In the genomic region with DNA sequence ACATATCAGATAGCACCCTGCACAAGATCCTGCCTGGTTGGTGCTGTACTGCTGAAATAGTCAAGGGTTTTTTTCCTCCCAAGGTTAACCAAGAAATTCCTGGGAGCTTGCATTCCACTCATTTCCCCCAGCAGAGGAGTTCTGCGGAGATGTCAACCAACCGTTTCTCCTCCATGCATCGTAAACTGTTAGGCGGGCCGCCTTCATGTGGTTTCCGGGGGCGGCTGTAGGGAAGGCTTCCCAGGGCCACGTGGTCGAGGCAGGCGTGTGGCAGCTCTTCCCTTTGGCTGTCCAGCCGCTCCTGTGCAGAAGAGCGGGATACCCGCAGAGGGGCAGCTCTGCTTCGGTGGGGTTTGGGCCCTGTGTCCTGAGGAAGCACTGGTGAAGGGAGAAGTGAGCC, we compare ENCODE assay signal across 19 cellular contexts.
DNase-seq lines count a peak whose midpoint lies in the region; ATAC-seq and TF ChIP-seq lines count a peak whose summit lies in the region.
"Had no signal": no experiment of that assay in that cellular context is flagged by ENCODE, and none has a peak within 500 bp of the region (broad histone marks: within the 10 kb centered on the region; RNA-seq: fewer than 3 reads in every experiment).

No MANE protein-coding gene starts in this region.

- no peaks in the 10 kb centered on the region for H3K27me3 Mint-ChIP-seq in activated CD8-positive, alpha-beta T cell treated with anti-CD3 and anti-CD28 coated beads for 36 hours
- H3K27me3 Mint-ChIP-seq: CD4-positive, alpha-beta T cell; stimulated activated memory B cell treated with anti-CD40 and anti-IgM and Interleukin-4, amounts not matched to agents 10 μg/mL and 1 μg/mL and 100 μg/mL, for 72 hours had no signal

- no CpG with 5 or more reads among the region's 14 CpGs for WGBS in trophoblast cell (ENCODE audit: extremely low coverage, insufficient coverage, insufficient read length)

- H2BK5ac ChIP-seq in trophoblast cell (ENCODE audit: low read depth, low read length, poor library complexity): no peak overlapping the region

- no peak overlapping the region for H2AK5ac ChIP-seq in trophoblast cell (ENCODE audit: low read length)

- peaks cover 0 to 6% (median 0%) of the 10 kb centered on the region in 11 experiments; a peak in 2 of 22 replicates for H3K36me3 ChIP-seq in BLaER1 treated with 17β-estradiol and CSF1 and Interleukin-3, amounts not matched to agents 10 nM and 100 nM
- peaks cover 5 to 17% of the 10 kb centered on the region in 2 experiments; a peak in 2 of 3 replicates for H3K36me3 ChIP-seq in HEK293 (ENCODE audit: control insufficient read depth in 2 of 2, insufficient read depth in 1 of 2, low read length in 2 of 2)
- H3K36me3 ChIP-seq in trophoblast cell (ENCODE audit: control insufficient read depth in 1 of 2, insufficient read depth in 2 of 2, low read length in 2 of 2): peaks cover 0 to 3% of the 10 kb centered on the region in 2 experiments

- no peak overlapping the region for H4K12ac ChIP-seq in trophoblast cell (ENCODE audit: low read depth, low read length)

- peaks cover 16% of the 10 kb centered on the region for H3K36me3 Mint-ChIP-seq in activated CD8-positive, alpha-beta T cell treated with anti-CD3 and anti-CD28 coated beads for 36 hours (ENCODE audit: low read depth)

- POLR2A ChIA-PET in HEK293 (lab: Yijun Ruan, JAX): no interaction called here
- POLR2A ChIA-PET in activated CD8-positive, alpha-beta T cell treated with anti-CD3 and anti-CD28 coated beads for 36 hours (lab: Charles Lee): no interaction called here

- peaks cover 0 to 23% (median 0%) of the 10 kb centered on the region in 11 experiments; a peak in 5 of 22 replicates for H3K27me3 ChIP-seq in BLaER1 treated with 17β-estradiol and CSF1 and Interleukin-3, amounts not matched to agents 10 nM and 100 nM
- no peaks in the 10 kb centered on the region for H3K27me3 ChIP-seq in trophoblast cell (ENCODE audit: insufficient read depth, low read length)
- H3K27me3 ChIP-seq: dorsolateral prefrontal cortex, esophagus muscularis mucosa, hepatocyte, left lung, upper lobe of left lung had no signal

- no peaks in the 10 kb centered on the region for H3K79me1 ChIP-seq in trophoblast cell (ENCODE audit: low read length)

- peak; percentile 25 for DNase-seq in activated CD8-positive, alpha-beta T cell treated with anti-CD3 and anti-CD28 coated beads for 36 hours
- peak; percentile 94 for DNase-seq in left kidney (ENCODE audit: low read depth, low spot score)
- no peak for DNase-seq in amniotic stem cell (lab: John Stamatoyannopoulos, UW)
- DNase-seq in trophoblast cell: no peak
- DNase-seq: activated CD4-positive, CD25-positive, alpha-beta regulatory T cell; activated gamma-delta T cell; CD4-positive, alpha-beta T cell; dorsolateral prefrontal cortex; NCI-H1694 treated with DMSO at 0.1 percent for 48 hours; NCI-H345; upper lobe of left lung had no signal

- no peaks in the 10 kb centered on the region for H3K79me2 ChIP-seq in trophoblast cell (ENCODE audit: control insufficient read depth, insufficient read depth, low read length, poor library complexity)
- H3K79me2 ChIP-seq: hepatocyte had no signal

- no peak overlapping the region for H3K4ac ChIP-seq in trophoblast cell (ENCODE audit: low read depth, low read length)

- H3K4me1 Mint-ChIP-seq in activated CD8-positive, alpha-beta T cell treated with anti-CD3 and anti-CD28 coated beads for 36 hours (ENCODE audit: low read depth): peaks cover 12% of the 10 kb centered on the region

- H3K4me2 ChIP-seq in BLaER1 treated with 17β-estradiol and CSF1 and Interleukin-3, amounts not matched to agents 10 nM and 100 nM: peak overlapping the region; percentile 47 to 88 (median 80)
- H3K4me2 ChIP-seq in trophoblast cell (ENCODE audit: low read length): no peak overlapping the region
- H3K4me2 ChIP-seq: hepatocyte had no signal

- H4K20me1 ChIP-seq in BLaER1 treated with 17β-estradiol and CSF1 and Interleukin-3, amounts not matched to agents 10 nM and 100 nM: peaks cover 0 to 27% (median 0%) of the 10 kb centered on the region in 11 experiments; a peak in 6 of 22 replicates

- ATAC-seq in activated CD8-positive, alpha-beta T cell treated with anti-CD3 and anti-CD28 coated beads for 36 hours: no peak
- ATAC-seq in HG03354 (IDR thresholded peaks at IDR 0.05; ENCODE audit: poor library complexity, severe bottlenecking, unreplicated experiment) (no peak), HG02588 (IDR thresholded peaks at IDR 0.05; ENCODE audit: unreplicated experiment) (no peak)
- ATAC-seq: left lung; stimulated activated memory B cell treated with anti-CD40 and anti-IgM and Interleukin-4, amounts not matched to agents 10 μg/mL and 1 μg/mL and 100 μg/mL, for 72 hours had no signal

- H2BK120ac ChIP-seq in trophoblast cell (ENCODE audit: insufficient read depth, low read length, poor library complexity): no peak overlapping the region

- H3K23ac ChIP-seq in trophoblast cell (ENCODE audit: low read length): no peak overlapping the region

- H4K8ac ChIP-seq in trophoblast cell (ENCODE audit: low read depth, low read length): no peak overlapping the region

- H3K4me3 Mint-ChIP-seq in activated CD8-positive, alpha-beta T cell treated with anti-CD3 and anti-CD28 coated beads for 36 hours: no peak overlapping the region
- H3K4me3 Mint-ChIP-seq: CD4-positive, alpha-beta T cell; stimulated activated memory B cell treated with anti-CD40 and anti-IgM and Interleukin-4, amounts not matched to agents 10 μg/mL and 1 μg/mL and 100 μg/mL, for 72 hours had no signal

- no peak overlapping the region for H2BK12ac ChIP-seq in trophoblast cell (ENCODE audit: low read length)

- H3K27ac Mint-ChIP-seq in activated CD8-positive, alpha-beta T cell treated with anti-CD3 and anti-CD28 coated beads for 36 hours: no peak overlapping the region
- H3K27ac Mint-ChIP-seq: CD4-positive, alpha-beta T cell; stimulated activated memory B cell treated with anti-CD40 and anti-IgM and Interleukin-4, amounts not matched to agents 10 μg/mL and 1 μg/mL and 100 μg/mL, for 72 hours had no signal

- TF ChIP-seq CTCF in HEK293 (tag by site-specific recombination; IDR thresholded peaks at IDR 0.05): no peak
- no peak for TF ChIP-seq CTCF in activated CD8-positive, alpha-beta T cell treated with anti-CD3 and anti-CD28 coated beads for 36 hours (IDR thresholded peaks at IDR 0.05)

- no peak overlapping the region for H3K4me3 ChIP-seq in BLaER1 treated with 17β-estradiol and CSF1 and Interleukin-3, amounts not matched to agents 10 nM and 100 nM
- H3K4me3 ChIP-seq in HEK293 (ENCODE audit: low read depth, low read length): no peak overlapping the region
- no peak overlapping the region for H3K4me3 ChIP-seq in trophoblast cell (ENCODE audit: low read depth, low read length)
- H3K4me3 ChIP-seq: dorsolateral prefrontal cortex, esophagus muscularis mucosa, hepatocyte, left lung, upper lobe of left lung had no signal

- peaks cover 2% of the 10 kb centered on the region for H3K9me3 Mint-ChIP-seq in activated CD8-positive, alpha-beta T cell treated with anti-CD3 and anti-CD28 coated beads for 36 hours
- H3K9me3 Mint-ChIP-seq: CD4-positive, alpha-beta T cell had no signal

- 0 out of 22 replicates have a peak overlapping the region, but pooled peaks of 1 of the 11 experiments have one; percentile 2 for H3K9ac ChIP-seq in BLaER1 treated with 17β-estradiol and CSF1 and Interleukin-3, amounts not matched to agents 10 nM and 100 nM
- no peak overlapping the region for H3K9ac ChIP-seq in trophoblast cell (ENCODE audit: low read length)

- H3K14ac ChIP-seq in trophoblast cell (ENCODE audit: low read length): no peak overlapping the region

- no peak overlapping the region for H2AFZ ChIP-seq in trophoblast cell (ENCODE audit: insufficient read depth, low read length, poor library complexity)
- H2AFZ ChIP-seq: hepatocyte had no signal

- H3K9me3 ChIP-seq in BLaER1 treated with 17β-estradiol and CSF1 and Interleukin-3, amounts not matched to agents 10 nM and 100 nM (replicated peaks in 1 of 11): peaks cover 8 to 25% (median 9%) of the 10 kb centered on the region in 11 experiments
- H3K9me3 ChIP-seq in HEK293 (ENCODE audit: control insufficient read depth, insufficient read depth, low read depth, low read length) (no peaks in the 10 kb centered on the region), trophoblast cell (ENCODE audit: insufficient read depth, low read depth, low read length) (peaks cover 12% of the 10 kb centered on the region)
- H3K9me3 ChIP-seq: esophagus muscularis mucosa, left lung, upper lobe of left lung had no signal

- intact Hi-C loops in activated CD8-positive, alpha-beta T cell treated with anti-CD3 and anti-CD28 coated beads for 36 hours (cut with micrococcal nuclease): no loop called here

- H3K4me1 ChIP-seq in BLaER1 treated with 17β-estradiol and CSF1 and Interleukin-3, amounts not matched to agents 10 nM and 100 nM: peaks cover 26 to 56% (median 51%) of the 10 kb centered on the region in 10 experiments
- H3K4me1 ChIP-seq in HEK293 (ENCODE audit: control insufficient read depth, insufficient read depth, low read length): no peaks in the 10 kb centered on the region
- no peaks in the 10 kb centered on the region for H3K4me1 ChIP-seq in trophoblast cell (ENCODE audit: control insufficient read depth in 1 of 2, insufficient read depth in 2 of 2, low read length in 2 of 2)
- H3K4me1 ChIP-seq: esophagus muscularis mucosa, left lung had no signal

- CTCF ChIA-PET in HEK293 (lab: Yijun Ruan, JAX): interaction anchor here (0.6 to 1.5 kb wide), 3 partner anchors 62 to 230 kb away, joined by 3 to 5 read pairs (median 4); no protein-coding TSS in a partner anchor
- CTCF ChIA-PET in activated CD8-positive, alpha-beta T cell treated with anti-CD3 and anti-CD28 coated beads for 36 hours (lab: Charles Lee): interaction anchor here (1.1 kb wide), 1 partner anchor 16 kb away, joined by 6 read pairs; no protein-coding TSS in a partner anchor

- no peak overlapping the region for H3K18ac ChIP-seq in trophoblast cell (ENCODE audit: low read length)

- no peak overlapping the region for H4K91ac ChIP-seq in trophoblast cell (ENCODE audit: low read depth, low read length)

- H3K27ac ChIP-seq in BLaER1 treated with 17β-estradiol and CSF1 and Interleukin-3, amounts not matched to agents 10 nM and 100 nM: 0 out of 22 replicates have a peak overlapping the region, but pooled peaks of 1 of the 11 experiments have one; percentile 11
- H3K27ac ChIP-seq in HEK293 (ENCODE audit: extremely low read depth, low read depth, low read length): no peak overlapping the region
- no peak overlapping the region for H3K27ac ChIP-seq in trophoblast cell (ENCODE audit: low read depth, low read length)
- H3K27ac ChIP-seq: dorsolateral prefrontal cortex, esophagus muscularis mucosa, hepatocyte, left lung had no signal

Comparison
In these comparisons a context has a peak if more than half of its experiments do, and no peak if none do; other contexts are left out.
1. DNase-seq: peak in activated CD8-positive, alpha-beta T cell treated with anti-CD3 and anti-CD28 coated beads for 36 hours (single experiment) and left kidney (single experiment); none in amniotic stem cell (single experiment) and trophoblast cell (0 of 2).